ENCODE assay signal across 12 cellular contexts in the genomic region with DNA sequence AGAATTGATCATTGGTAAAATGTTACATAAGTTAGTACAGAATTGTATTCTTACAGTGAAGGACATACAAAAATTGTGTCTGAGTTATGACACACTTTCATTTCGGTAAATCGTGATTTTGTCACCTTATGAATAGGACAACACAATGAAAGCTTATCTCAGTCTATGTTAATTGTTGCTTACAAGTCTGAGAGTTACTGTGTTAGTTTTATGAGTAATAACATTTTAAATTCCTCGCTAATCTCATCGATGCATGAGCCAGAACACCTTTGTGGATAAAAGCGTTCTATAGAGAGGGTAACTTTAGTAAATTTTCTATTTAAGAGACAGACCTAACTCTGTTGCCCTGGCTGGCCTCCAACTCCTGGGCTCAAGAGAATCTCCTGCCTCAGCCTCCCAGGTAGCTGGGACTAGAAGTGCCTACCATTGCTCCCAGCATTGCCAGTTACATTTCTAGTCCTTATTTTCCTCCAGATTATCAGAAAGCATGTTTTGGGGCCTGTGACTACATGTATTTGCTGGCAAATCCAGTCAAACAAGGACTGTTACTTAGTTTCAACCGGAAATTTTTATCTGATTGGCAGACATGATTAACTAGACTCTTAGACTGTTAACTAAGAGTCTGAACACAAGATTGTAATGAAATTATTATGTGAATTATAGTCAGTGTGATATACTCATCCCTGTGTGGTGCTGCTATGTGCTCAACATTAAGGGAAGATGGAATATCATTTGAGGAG. TPM values are rescaled to one million over a fixed set of nuclear protein-coding genes. Genes with fewer than 3 reads are reported as not detected.
DNase-seq lines count a peak whose midpoint lies in the region; ATAC-seq and TF ChIP-seq lines count a peak whose summit lies in the region.
"Had no signal": no experiment of that assay in that cellular context is flagged by ENCODE, and none has a peak within 500 bp of the region (broad histone marks: within the 10 kb centered on the region; RNA-seq: fewer than 3 reads in every experiment).

No MANE protein-coding gene starts in this region.

- H3K9me3 Mint-ChIP-seq in activated T-cell treated with anti-CD3 and anti-CD28 coated beads, Interleukin-2, amount 50 U/mL, for 24 hours, result no peaks in the 10 kb centered on the region
- H3K9me3 Mint-ChIP-seq in T-helper 2 cell treated with Interferon-gamma antibody and Interleukin-4, amounts not matched to agents 5 μg/mL and 100 μg/mL, for 36 hours, result no peaks in the 10 kb centered on the region
- no peaks in the 10 kb centered on the region for H3K9me3 Mint-ChIP-seq in Caco-2 (ENCODE audit: unreplicated experiment)

- peaks cover 46 to 76% (median 64%) of the 10 kb centered on the region in 4 donors for H3K4me1 ChIP-seq in stomach
- peaks cover 20% of the 10 kb centered on the region for H3K4me1 ChIP-seq in Caco-2

- CTCF ChIA-PET in Caco-2 (lab: Charles Lee), result no interaction called here

- H3K36me3 ChIP-seq in stomach, result peaks cover 0 to 12% (median 2%) of the 10 kb centered on the region in 4 donors
- H3K36me3 ChIP-seq in Caco-2 (ENCODE audit: control insufficient read depth, insufficient read depth, low read length), result peaks cover 2% of the 10 kb centered on the region

- H3K4me3 ChIP-seq in stomach, result peak overlapping the region in 2 of 4 donors; percentile 35 to 59
- no peak overlapping the region for H3K4me3 ChIP-seq in Caco-2 (ENCODE audit: low read depth, low read length)
- H3K4me3 ChIP-seq: upper lobe of left lung had no signal

- no peak for TF ChIP-seq EP300 in stomach (IDR thresholded peaks at IDR 0.05)

- H3K27ac ChIP-seq in epithelial cell of prostate, result peak overlapping the region; percentile 97
- peak overlapping the region in 4 of 5 donors; percentile 35 to 75 (median 53) for H3K27ac ChIP-seq in stomach

- no peak for ATAC-seq in HG02642 (IDR thresholded peaks at IDR 0.05; ENCODE audit: poor library complexity, unreplicated experiment)

- no TSS peak for BruUV-seq in Caco-2 (replicated peaks; lab: Mats Ljungman, UMichigan)

- H3K9me3 ChIP-seq in stomach (no peaks in the 10 kb centered on the region), Caco-2 (no peaks in the 10 kb centered on the region)
- H3K9me3 ChIP-seq: upper lobe of left lung had no signal

- H3K27me3 ChIP-seq in stomach (no peaks in the 10 kb centered on the region), Caco-2 (replicated peaks; ENCODE audit: control insufficient read depth, insufficient read depth, low read length) (no peaks in the 10 kb centered on the region)
- H3K27me3 ChIP-seq: upper lobe of left lung had no signal

- WGBS in stomach, 5 donors, result 29 to 43% (median 41%) methylated on average over 6 of the region's 6 CpGs

- no peak for DNase-seq in activated T-cell treated with anti-CD3 and anti-CD28 coated beads, Interleukin-2, amount 50 U/mL, for 24 hours
- DNase-seq in activated T-cell treated with anti-CD3 and anti-CD28 coated beads, Interleukin-2, amount 50 U/mL, for 48 hours, result no peak
- DNase-seq in T-helper 2 cell treated with Interferon-gamma antibody and Interleukin-4, amounts not matched to agents 5 μg/mL and 100 μg/mL, for 36 hours (ENCODE audit: low spot score), result no peak
- DNase-seq in epithelial cell of prostate (ENCODE audit: low read depth, low spot score), result no peak
- DNase-seq in stomach, result no peak
- DNase-seq in H4 (ENCODE audit: low spot score), result no peak
- no peak for DNase-seq in Caco-2
- DNase-seq: hippocampal formation; NCI-H1105; stimulated activated CD4-positive, alpha-beta T cell treated with anti-CD3 and anti-CD28 coated beads, Interleukin-4, amount 100 ng/mL, for 1 hour; upper lobe of left lung had no signal

- POLR2A ChIA-PET in Caco-2 (lab: Charles Lee), result no interaction called here

- TF ChIP-seq POLR2A in stomach (IDR thresholded peaks at IDR 0.05), result no peak

- H3K27me3 Mint-ChIP-seq in activated T-cell treated with anti-CD3 and anti-CD28 coated beads, Interleukin-2, amount 50 U/mL, for 24 hours, result no peaks in the 10 kb centered on the region
- no peaks in the 10 kb centered on the region for H3K27me3 Mint-ChIP-seq in T-helper 2 cell treated with Interferon-gamma antibody and Interleukin-4, amounts not matched to agents 5 μg/mL and 100 μg/mL, for 36 hours (ENCODE audit: low read depth)
- no peaks in the 10 kb centered on the region for H3K27me3 Mint-ChIP-seq in Caco-2 (ENCODE audit: insufficient read depth, unreplicated experiment)

- no peak for TF ChIP-seq CTCF in stomach (IDR thresholded peaks at IDR 0.05)
- no peak for TF ChIP-seq CTCF in Caco-2 (IDR thresholded peaks at IDR 0.05; ENCODE audit: insufficient read depth in 1 of 2, low read depth in 1 of 2, low read length in 1 of 2, severe bottlenecking in 1 of 2, unreplicated experiment in 1 of 2)

- peaks cover 70% of the 10 kb centered on the region for H3K36me3 Mint-ChIP-seq in activated T-cell treated with anti-CD3 and anti-CD28 coated beads, Interleukin-2, amount 50 U/mL, for 24 hours (ENCODE audit: low read depth)
- peaks cover 27% of the 10 kb centered on the region for H3K36me3 Mint-ChIP-seq in T-helper 2 cell treated with Interferon-gamma antibody and Interleukin-4, amounts not matched to agents 5 μg/mL and 100 μg/mL, for 36 hours (ENCODE audit: low read depth)
- H3K36me3 Mint-ChIP-seq in Caco-2 (ENCODE audit: insufficient read depth, unreplicated experiment), result peaks cover 47% of the 10 kb centered on the region

- H3K27ac Mint-ChIP-seq in activated T-cell treated with anti-CD3 and anti-CD28 coated beads, Interleukin-2, amount 50 U/mL, for 24 hours, result peak overlapping the region; percentile 100
- peak overlapping the region; percentile 32 for H3K27ac Mint-ChIP-seq in T-helper 2 cell treated with Interferon-gamma antibody and Interleukin-4, amounts not matched to agents 5 μg/mL and 100 μg/mL, for 36 hours
- H3K27ac Mint-ChIP-seq in Caco-2 (ENCODE audit: unreplicated experiment), result no peak overlapping the region

- peak overlapping the region; percentile 87 for H3K4me3 Mint-ChIP-seq in activated T-cell treated with anti-CD3 and anti-CD28 coated beads, Interleukin-2, amount 50 U/mL, for 24 hours
- H3K4me3 Mint-ChIP-seq in T-helper 2 cell treated with Interferon-gamma antibody and Interleukin-4, amounts not matched to agents 5 μg/mL and 100 μg/mL, for 36 hours, result peak overlapping the region; percentile 94
- H3K4me3 Mint-ChIP-seq in Caco-2 (ENCODE audit: unreplicated experiment), result no peak overlapping the region

- intact Hi-C loops in stomach (cut with DNase I; ENCODE audit: low total_unique reads) (no loop called here), Caco-2 (cut with micrococcal nuclease; ENCODE audit: unreplicated experiment) (loop anchor here (10.0 kb wide), 1 partner anchor 234 kb away; no protein-coding TSS in a partner anchor)

- peaks cover 67% of the 10 kb centered on the region for H3K4me1 Mint-ChIP-seq in activated T-cell treated with anti-CD3 and anti-CD28 coated beads, Interleukin-2, amount 50 U/mL, for 24 hours (ENCODE audit: low read depth)
- H3K4me1 Mint-ChIP-seq in T-helper 2 cell treated with Interferon-gamma antibody and Interleukin-4, amounts not matched to agents 5 μg/mL and 100 μg/mL, for 36 hours (ENCODE audit: low read depth), result peaks cover 51% of the 10 kb centered on the region
- H3K4me1 Mint-ChIP-seq in Caco-2 (ENCODE audit: low read depth, unreplicated experiment), result peaks cover 20% of the 10 kb centered on the region

RNA-seq across cellular contexts. Expression of a gene that starts 3.0 kb away (rescaled TPM):
- total RNA-seq in stomach (10 to 100 TPM; 44.9 to 99.3 (median 90.5) TPM), Caco-2 (2022) (208 and 237 TPM in 2 replicates)
- polyA plus RNA-seq in stomach, result 100 to 1,000 TPM in 1 of 3 donors, 10 to 100 TPM in 2; 19.0 to 404 (median 35.9) TPM
- 32.5 and 37.8 TPM in 2 replicates for total RNA-seq in H4 (2014; rRNA removed; shearing (Covaris generic))
